Comparison of ENCODE assay signal across 17 cellular contexts in genomic region chr2:205086689-205087088, GRCh38.
A peak's percentile ranks its signal among the peaks of the same experiment; 100 is the strongest.
DNase-seq lines count a peak whose midpoint lies in the region; TF ChIP-seq lines count a peak whose summit lies in the region.
"Had no signal": no experiment of that assay in that cellular context is flagged by ENCODE, and none has a peak within 500 bp of the region (broad histone marks: within the 10 kb centered on the region; RNA-seq: fewer than 3 reads in every experiment).

No MANE protein-coding gene starts in this region.

- DNase-seq in BJ (ENCODE audit: low read depth): peak; percentile 19
- DNase-seq in GM04504 (ENCODE audit: low read depth): peak; percentile 16
- DNase-seq in SW480 (ENCODE audit: low spot score): peak; percentile 7
- peak; percentile 11 for DNase-seq in skeletal muscle cell (ENCODE audit: low read depth)
- DNase-seq in glomerular visceral epithelial cell (ENCODE audit: extremely low spot score): no peak
- DNase-seq in ascending aorta (ENCODE audit: low spot score in 2 of 2): no peak
- DNase-seq in HUDEP-2 (lab: John Stamatoyannopoulos, UW; ENCODE audit: unreplicated experiment in 76 of 76): no peak
- DNase-seq: Caco-2, DMS53, GDM1, H7, NCI-H1436, NCI-H2081, NCI-H226, SJCRH30, T-cell had no signal

- POLR2A ChIA-PET in BJ (lab: Charles Lee): no interaction called here

- H3K4me3 ChIP-seq in BJ (ENCODE audit: low read depth, low read length) (no peak overlapping the region), skeletal muscle cell (ENCODE audit: low read depth, low read length) (no peak overlapping the region), ascending aorta (no peak overlapping the region)
- H3K4me3 ChIP-seq: SJCRH30 had no signal

- no peak overlapping the region for H3K27ac ChIP-seq in ascending aorta
- H3K27ac ChIP-seq: RWPE1, SJCRH30 had no signal

- no peaks in the 10 kb centered on the region for H3K4me1 ChIP-seq in ascending aorta
- H3K4me1 ChIP-seq: Caco-2, SJCRH30 had no signal

- CTCF ChIA-PET in BJ (lab: Yijun Ruan, JAX): interaction anchor here (0.6 kb wide), 1 partner anchor 364 kb away, joined by 5 read pairs; no protein-coding TSS in a partner anchor

- no peak for TF ChIP-seq CTCF in BJ (IDR thresholded peaks at IDR 0.05; ENCODE audit: insufficient read depth, low read depth, low read length)
- TF ChIP-seq CTCF in ascending aorta (IDR thresholded peaks at IDR 0.05): no peak

- H3K27me3 ChIP-seq in BJ (ENCODE audit: control insufficient read depth, insufficient read depth, low read length) (no peaks in the 10 kb centered on the region), ascending aorta (no peaks in the 10 kb centered on the region)
- H3K27me3 ChIP-seq: SJCRH30 had no signal

- intact Hi-C loops in ascending aorta (cut with DNase I): no loop called here

- no peaks in the 10 kb centered on the region for H3K36me3 ChIP-seq in BJ (ENCODE audit: control insufficient read depth, insufficient read depth, low read length)
- H3K36me3 ChIP-seq in ascending aorta: no peaks in the 10 kb centered on the region
- H3K36me3 ChIP-seq: SJCRH30 had no signal

- no peaks in the 10 kb centered on the region for H3K9me3 ChIP-seq in ascending aorta
- H3K9me3 ChIP-seq: Caco-2, SJCRH30 had no signal

Comparison
In these comparisons a context has a peak if more than half of its experiments do, and no peak if none do; other contexts are left out.
1. DNase-seq: peak in BJ (single experiment), GM04504 (single experiment), SW480 (single experiment) and skeletal muscle cell (single experiment); none in glomerular visceral epithelial cell (single experiment), ascending aorta (0 of 2) and HUDEP-2 (0 of 76).